In genomic region chr3:49500408-49501257, GRCh38 we compare ENCODE assay signal across 9 cellular contexts. TPM values are rescaled to one million over a fixed set of nuclear protein-coding genes. Genes with fewer than 3 reads are reported as not detected.
A peak's percentile ranks its signal among the peaks of the same experiment; 100 is the strongest.
DNase-seq lines count a peak whose midpoint lies in the region; ATAC-seq, FAIRE-seq and TF ChIP-seq lines count a peak whose summit lies in the region.
"Had no signal": no experiment of that assay in that cellular context is flagged by ENCODE, and none has a peak within 500 bp of the region (broad histone marks: within the 10 kb centered on the region; RNA-seq: fewer than 3 reads in every experiment).

No MANE protein-coding gene starts in this region.

- TF ChIP-seq EP300 in K562 (IDR thresholded peaks at IDR 0.05; ENCODE audit: low read length), result peak; percentile 56

- no peaks in the 10 kb centered on the region for H3K9me1 ChIP-seq in K562 (ENCODE audit: control insufficient read depth, insufficient read depth, low read length)

- TF ChIP-seq POLR2A in K562 (conservative IDR thresholded peaks at IDR 0.05) (no peak), thyroid gland (IDR thresholded peaks at IDR 0.05) (no peak)

- TSS peak; percentile 48 for BruUV-seq in K562 (replicated peaks; lab: Mats Ljungman, UMichigan)

- DNase-seq in activated CD4-positive, alpha-beta T cell treated with anti-CD3 and anti-CD28 coated beads for 36 hours, result no peak
- DNase-seq in activated CD4-positive, alpha-beta T cell treated with anti-CD3 and anti-CD28 coated beads, Interleukin-2, amount 10 ng/mL, durations not matched to agents 7 days and 5 days, result no peak
- DNase-seq in K562 (ENCODE audit: extremely low read depth in 1 of 4, low spot score in 3 of 4) (peak; percentile 27 to 80 (median 50)), left kidney (ENCODE audit: low read depth, low spot score) (peak; percentile 36), thyroid gland (peak; percentile 81 to 86), NCI-H1436 (lab: John Stamatoyannopoulos, UW) (no peak)

- intact Hi-C loops in activated CD4-positive, alpha-beta T cell treated with anti-CD3 and anti-CD28 coated beads for 36 hours (cut with DNase I, micrococcal nuclease), result no loop called here
- intact Hi-C loops in K562 (cut with micrococcal nuclease), result no loop called here
- intact Hi-C loops in thyroid gland (cut with DNase I), result no loop called here

- H3K9ac ChIP-seq in K562 (ENCODE audit: insufficient read depth in 1 of 2, low read depth in 2 of 2, low read length in 2 of 2), result peak overlapping the region; percentile 84 to 85
- H3K9ac ChIP-seq: BLaER1 had no signal

- CTCF ChIA-PET in activated CD4-positive, alpha-beta T cell treated with anti-CD3 and anti-CD28 coated beads for 36 hours (lab: Charles Lee), result interaction anchor here (0.6 to 1.8 kb wide), 4 partner anchors 11 to 31 kb away, joined by 3 to 5 read pairs (median 4); partner anchors contain the start of gene DAG1
- CTCF ChIA-PET in activated CD4-positive, alpha-beta T cell treated with anti-CD3 and anti-CD28 coated beads, Interleukin-2, amount 10 ng/mL, durations not matched to agents 7 days and 5 days (lab: Charles Lee), result interaction anchor here (0.6 to 1.9 kb wide), 5 partner anchors 8 to 23 kb away, joined by 3 to 8 read pairs (median 4); no protein-coding TSS in a partner anchor
- CTCF ChIA-PET in K562 (lab: Yijun Ruan, JAX; ENCODE audit: low intra/inter-chr PET ratio), result interaction anchor here (0.6 kb wide), 1 partner anchor 92 kb away, joined by 3 read pairs; no protein-coding TSS in a partner anchor

- 3% methylated on average over 6 of the region's 7 CpGs for WGBS in K562 (ENCODE audit: insufficient coverage, low coverage, missing lambda C conversion rate)
- 20 to 26% methylated on average over 7 of the region's 7 CpGs for WGBS in thyroid gland, 2 donors

- peak overlapping the region; percentile 75 for H2AFZ ChIP-seq in K562 (ENCODE audit: low read depth, low read length)

- H3K36me3 ChIP-seq in K562 (ENCODE audit: control insufficient read depth, insufficient read depth, low read length), result 0 out of 3 replicates have a peak, but pooled peaks cover 6% of the 10 kb centered on the region
- no peaks in the 10 kb centered on the region for H3K36me3 ChIP-seq in thyroid gland

- peak overlapping the region; percentile 98 for H3K27ac ChIP-seq in K562 (ENCODE audit: extremely low read depth, low read depth, low read length)
- peak overlapping the region; percentile 61 to 91 (median 72) for H3K27ac ChIP-seq in thyroid gland
- H3K27ac ChIP-seq: BLaER1 had no signal

- peaks cover 54% of the 10 kb centered on the region for H3K79me2 ChIP-seq in K562 (ENCODE audit: control insufficient read depth, insufficient read depth, low read length)

- no peaks in the 10 kb centered on the region for H4K20me1 ChIP-seq in K562 (replicated peaks; ENCODE audit: control insufficient read depth, insufficient read depth, low read length)

- no peaks in the 10 kb centered on the region for H3K9me3 ChIP-seq in K562 (replicated peaks; ENCODE audit: control insufficient read depth, insufficient read depth, low read depth, low read length)
- H3K9me3 ChIP-seq in thyroid gland, result no peaks in the 10 kb centered on the region
- H3K9me3 ChIP-seq: BLaER1 had no signal

- peak overlapping the region; percentile 76 for H3K4me2 ChIP-seq in K562 (ENCODE audit: insufficient read depth, low read length)
- H3K4me2 ChIP-seq: BLaER1 had no signal

- peak overlapping the region; percentile 21 for H3K27ac Mint-ChIP-seq in activated CD4-positive, alpha-beta T cell treated with anti-CD3 and anti-CD28 coated beads for 36 hours
- no peak overlapping the region for H3K27ac Mint-ChIP-seq in activated CD4-positive, alpha-beta T cell treated with anti-CD3 and anti-CD28 coated beads, Interleukin-2, amount 10 ng/mL, durations not matched to agents 7 days and 5 days

- no peak for ATAC-seq in activated CD4-positive, alpha-beta T cell treated with anti-CD3 and anti-CD28 coated beads for 36 hours
- ATAC-seq in K562 (peak; percentile 92), GM18511 (IDR thresholded peaks at IDR 0.05; ENCODE audit: unreplicated experiment) (no peak), GM18861 (IDR thresholded peaks at IDR 0.05; ENCODE audit: unreplicated experiment) (no peak)

- H3K4me3 Mint-ChIP-seq in activated CD4-positive, alpha-beta T cell treated with anti-CD3 and anti-CD28 coated beads for 36 hours, result no peak overlapping the region
- H3K4me3 Mint-ChIP-seq in activated CD4-positive, alpha-beta T cell treated with anti-CD3 and anti-CD28 coated beads, Interleukin-2, amount 10 ng/mL, durations not matched to agents 7 days and 5 days, result no peak overlapping the region

- H3K36me3 Mint-ChIP-seq in activated CD4-positive, alpha-beta T cell treated with anti-CD3 and anti-CD28 coated beads for 36 hours (ENCODE audit: low read depth), result peaks cover 7% of the 10 kb centered on the region
- peaks cover 3% of the 10 kb centered on the region for H3K36me3 Mint-ChIP-seq in activated CD4-positive, alpha-beta T cell treated with anti-CD3 and anti-CD28 coated beads, Interleukin-2, amount 10 ng/mL, durations not matched to agents 7 days and 5 days (ENCODE audit: low read depth)

- H3K9me3 Mint-ChIP-seq in activated CD4-positive, alpha-beta T cell treated with anti-CD3 and anti-CD28 coated beads for 36 hours (ENCODE audit: low read depth), result no peaks in the 10 kb centered on the region
- no peaks in the 10 kb centered on the region for H3K9me3 Mint-ChIP-seq in activated CD4-positive, alpha-beta T cell treated with anti-CD3 and anti-CD28 coated beads, Interleukin-2, amount 10 ng/mL, durations not matched to agents 7 days and 5 days

- H3K27me3 Mint-ChIP-seq in activated CD4-positive, alpha-beta T cell treated with anti-CD3 and anti-CD28 coated beads for 36 hours, result no peaks in the 10 kb centered on the region
- no peaks in the 10 kb centered on the region for H3K27me3 Mint-ChIP-seq in activated CD4-positive, alpha-beta T cell treated with anti-CD3 and anti-CD28 coated beads, Interleukin-2, amount 10 ng/mL, durations not matched to agents 7 days and 5 days

- in situ Hi-C loops in K562 (cut with MboI), result no loop called here

- FAIRE-seq in K562 (lab: Jason Lieb, UNC), result peak; percentile 93

- POLR2A ChIA-PET in activated CD4-positive, alpha-beta T cell treated with anti-CD3 and anti-CD28 coated beads for 36 hours (lab: Charles Lee), result no interaction called here
- POLR2A ChIA-PET in activated CD4-positive, alpha-beta T cell treated with anti-CD3 and anti-CD28 coated beads, Interleukin-2, amount 10 ng/mL, durations not matched to agents 7 days and 5 days (lab: Charles Lee), result no interaction called here
- POLR2A ChIA-PET in K562 (lab: Yijun Ruan, JAX), result interaction anchor here (0.7 to 2.5 kb wide), 6 partner anchors 9 to 41 kb away, joined by 3 to 13 read pairs (median 4); no protein-coding TSS in a partner anchor

- H3K4me3 ChIP-seq in K562 (peak overlapping the region; percentile 8; the same call in 1 of the 2 replicates), thyroid gland (replicated peaks in 1 of 3) (no peak overlapping the region)
- H3K4me3 ChIP-seq: BLaER1 had no signal

- TF ChIP-seq RAD21 in K562 (CRISPR knock-in tag; conservative IDR thresholded peaks at IDR 0.05 in 1 of 2, IDR thresholded peaks at IDR 0.05 in 1 of 2), result no peak

- TF ChIP-seq CTCF in K562 (IDR thresholded peaks at IDR 0.05 in 2 of 3, conservative IDR thresholded peaks at IDR 0.05 in 1 of 3; ENCODE audit: insufficient read depth in 2 of 3, low read depth in 1 of 3, low read length in 3 of 3) (no peak), thyroid gland (IDR thresholded peaks at IDR 0.05) (no peak)

- H3K4me1 Mint-ChIP-seq in activated CD4-positive, alpha-beta T cell treated with anti-CD3 and anti-CD28 coated beads for 36 hours, result peaks cover 8% of the 10 kb centered on the region
- H3K4me1 Mint-ChIP-seq in activated CD4-positive, alpha-beta T cell treated with anti-CD3 and anti-CD28 coated beads, Interleukin-2, amount 10 ng/mL, durations not matched to agents 7 days and 5 days, result peaks cover 10% of the 10 kb centered on the region

- H3K4me1 ChIP-seq in K562 (replicated peaks in 1 of 2; ENCODE audit: control insufficient read depth in 2 of 2, insufficient read depth in 2 of 2, low read length in 2 of 2) (peaks cover 9 to 19% of the 10 kb centered on the region in 2 experiments), thyroid gland (peaks cover 31 to 39% of the 10 kb centered on the region in 2 donors)

- H3K27me3 ChIP-seq in K562 (ENCODE audit: control insufficient read depth in 2 of 2, insufficient read depth in 2 of 2, low read length in 2 of 2) (no peaks in the 10 kb centered on the region), thyroid gland (no peaks in the 10 kb centered on the region)
- H3K27me3 ChIP-seq: BLaER1 had no signal

RNA-seq across cellular contexts. Expression of gene DAG1, which starts 30.6 kb away (rescaled TPM):
- total RNA-seq in activated CD4-positive, alpha-beta T cell treated with anti-CD3 and anti-CD28 coated beads for 36 hours, result 1 to 10 TPM; 9.0 to 9.2 TPM
- total RNA-seq in activated CD4-positive, alpha-beta T cell treated with anti-CD3 and anti-CD28 coated beads, Interleukin-2, amount 10 ng/mL, durations not matched to agents 7 days and 5 days, result 10 to 100 TPM; 15.4 to 18.1 TPM
- total RNA-seq in K562 (2011; cell fraction: chromatin; rRNA removed; ENCODE audit: low replicate concordance), result 26.7 and 35.3 TPM in 2 replicates
- 23.9 and 25.5 TPM in 2 replicates for total RNA-seq in K562 (2011; cell fraction: nucleolus; rRNA removed)
- 30.5 and 35.5 TPM in 2 replicates for total RNA-seq in K562 (2011; cell fraction: nucleoplasm; rRNA removed)
- total RNA-seq in K562 (2014; rRNA removed) (11.7 and 12.1 TPM in 2 replicates), K562 (2014; rRNA removed; fragmentation: Illumina TruSeq; extraction: Trizol) (5.3 and 6.1 TPM in 2 replicates), K562 (2015; rRNA removed; fragmentation: Illumina TruSeq; extraction: Trizol) (8.2 and 9.2 TPM in 2 replicates), K562 (2021) (19.3 and 19.6 TPM in 2 replicates), thyroid gland (10 to 100 TPM; 55.1 to 86.7 (median 79.6) TPM)
- polyA plus RNA-seq in K562 (2011; rRNA removed) (6.7 and 8.5 TPM in 2 replicates), K562 (2014; fragmentation: Illumina TruSeq; extraction: Trizol) (12.5 and 13.7 TPM in 2 replicates), K562 (2014; fragmentation: Nextera tagmentation; extraction: Ambion mirVana) (under 1 TPM; 0.29 to 0.39 TPM), K562 (2014; rRNA removed) (8.4 and 9.5 TPM in 2 replicates)
- polyA plus RNA-seq in K562 (2011; cell fraction: cytosol; rRNA removed), result 6.4 and 8.5 TPM in 2 replicates
- 9.0 and 11.1 TPM in 2 replicates for polyA plus RNA-seq in K562 (2011; cell fraction: nucleus; rRNA removed)
- 8.6 and 9.6 TPM in 2 replicates for polyA plus RNA-seq in K562 (2012)
- polyA minus RNA-seq in K562 (2011; rRNA and poly(A)+ RNA removed), result 8.8 and 9.0 TPM in 2 replicates
- polyA minus RNA-seq in K562 (2011; cell fraction: cytosol; rRNA and poly(A)+ RNA removed), result 9.3 and 12.0 TPM in 2 replicates
- polyA minus RNA-seq in K562 (2011; cell fraction: nucleus; rRNA and poly(A)+ RNA removed), result 4.6 and 6.9 TPM in 2 replicates

RNA-seq across cellular contexts. Expression of gene BSN, which starts 53.6 kb away (rescaled TPM):
- under 1 TPM; 0.09 to 0.11 TPM for total RNA-seq in activated CD4-positive, alpha-beta T cell treated with anti-CD3 and anti-CD28 coated beads for 36 hours
- total RNA-seq in activated CD4-positive, alpha-beta T cell treated with anti-CD3 and anti-CD28 coated beads, Interleukin-2, amount 10 ng/mL, durations not matched to agents 7 days and 5 days, result under 1 TPM; 0.06 to 0.07 TPM
- 0.63 and 2.7 TPM in 2 replicates for total RNA-seq in K562 (2011; cell fraction: chromatin; rRNA removed; ENCODE audit: low replicate concordance)
- total RNA-seq in K562 (2011; cell fraction: nucleolus; rRNA removed), result 1.1 and 1.3 TPM in 2 replicates
- total RNA-seq in K562 (2011; cell fraction: nucleoplasm; rRNA removed), result 0.99 and 1.2 TPM in 2 replicates
- total RNA-seq in K562 (2014; rRNA removed) (0.57 and 0.64 TPM in 2 replicates), K562 (2014; rRNA removed; fragmentation: Illumina TruSeq; extraction: Trizol) (0.13 and 0.29 TPM in 2 replicates), K562 (2015; rRNA removed; fragmentation: Illumina TruSeq; extraction: Trizol) (0.25 and 0.26 TPM in 2 replicates), K562 (2021) (1.2 and 1.5 TPM in 2 replicates), thyroid gland (1 to 10 TPM in 2 of 4 donors, under 1 TPM in 2; 0.56 to 1.8 (median 0.99) TPM)
- polyA plus RNA-seq in K562 (2011; rRNA removed) (0.05 and 0.10 TPM in 2 replicates), K562 (2014; fragmentation: Illumina TruSeq; extraction: Trizol) (0.39 and 0.62 TPM in 2 replicates), K562 (2014; fragmentation: Nextera tagmentation; extraction: Ambion mirVana) (under 1 TPM; 0.03 to 0.06 TPM), K562 (2014; rRNA removed) (0.54 and 0.58 TPM in 2 replicates)
- 0.07 and 0.25 TPM in 2 replicates for polyA plus RNA-seq in K562 (2011; cell fraction: cytosol; rRNA removed)
- 0.29 and 0.95 TPM in 2 replicates for polyA plus RNA-seq in K562 (2011; cell fraction: nucleus; rRNA removed)
- polyA plus RNA-seq in K562 (2012), result 0.24 and 0.57 TPM in 2 replicates
- 0.09 and 0.53 TPM in 2 replicates for polyA minus RNA-seq in K562 (2011; rRNA and poly(A)+ RNA removed)
- 0.57 and 0.64 TPM in 2 replicates for polyA minus RNA-seq in K562 (2011; cell fraction: cytosol; rRNA and poly(A)+ RNA removed)
- 0.33 and 0.40 TPM in 2 replicates for polyA minus RNA-seq in K562 (2011; cell fraction: nucleus; rRNA and poly(A)+ RNA removed)

Comparison
In these comparisons a context has a peak if more than half of its experiments do, and no peak if none do; other contexts are left out.
1. DNase-seq: peak in K562 (4 of 4), left kidney (single experiment) and thyroid gland (2 of 2); none in activated CD4-positive, alpha-beta T cell treated with anti-CD3 and anti-CD28 coated beads for 36 hours (single experiment), activated CD4-positive, alpha-beta T cell treated with anti-CD3 and anti-CD28 coated beads, Interleukin-2, amount 10 ng/mL, durations not matched to agents 7 days and 5 days (single experiment) and NCI-H1436 (single experiment).